1 cellular context compared by ENCODE assay signal in the genomic region with DNA sequence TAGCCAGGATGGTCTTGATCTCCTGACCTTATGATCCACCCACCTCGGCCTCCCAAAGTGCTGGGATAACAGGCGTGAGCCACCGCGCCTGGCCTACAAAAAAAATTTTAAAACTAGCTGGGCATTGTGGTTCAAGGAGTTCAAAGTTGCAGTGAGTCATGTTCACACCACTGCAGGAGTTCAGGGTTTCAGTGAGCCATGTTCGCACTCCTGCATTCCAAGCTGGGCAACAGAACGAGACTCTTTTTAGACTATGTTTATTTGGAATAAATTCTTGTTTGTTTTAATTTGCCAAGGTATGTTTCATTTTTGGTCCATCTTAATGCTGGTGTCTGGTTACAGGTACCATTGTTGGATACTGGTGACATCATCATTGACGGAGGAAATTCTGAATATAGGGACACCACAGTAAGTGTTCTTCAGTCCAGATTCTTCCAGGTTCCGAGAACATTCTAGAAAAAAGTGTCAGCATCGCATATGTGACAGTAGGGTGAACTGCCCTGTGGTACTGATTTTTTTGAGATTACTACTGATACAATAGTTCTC.
TF ChIP-seq lines count a peak whose summit lies in the region.

No MANE protein-coding gene starts in this region.

TF ChIP-seq in K562, 482 proteins besides CTCF, POLR2A, EP300 and RAD21:
- TF ChIP-seq DNMT1 (IDR thresholded peaks at IDR 0.05) (no peak), ARID2 (IDR thresholded peaks at IDR 0.05) (no peak), KLF16 (IDR thresholded peaks at IDR 0.05) (no peak), EGR1 (conservative IDR thresholded peaks at IDR 0.05) (0 out of 2 replicates have a peak, but pooled peaks have one; percentile 4), DIDO1 (tag; IDR thresholded peaks at IDR 0.05; ENCODE audit: low read depth) (no peak), NR1H2 (CRISPR knock-in tag; IDR thresholded peaks at IDR 0.05) (no peak), FOXK1 (CRISPR knock-in tag; IDR thresholded peaks at IDR 0.05; ENCODE audit: borderline replicate concordance) (no peak), PML (IDR thresholded peaks at IDR 0.05; ENCODE audit: low read length) (no peak), RBM39 (optimal IDR thresholded peaks at IDR 0.05; ENCODE audit: low read depth, low read length) (no peak), CBFA2T2 (conservative IDR thresholded peaks at IDR 0.05) (no peak)
- TF ChIP-seq, protein P1, sequence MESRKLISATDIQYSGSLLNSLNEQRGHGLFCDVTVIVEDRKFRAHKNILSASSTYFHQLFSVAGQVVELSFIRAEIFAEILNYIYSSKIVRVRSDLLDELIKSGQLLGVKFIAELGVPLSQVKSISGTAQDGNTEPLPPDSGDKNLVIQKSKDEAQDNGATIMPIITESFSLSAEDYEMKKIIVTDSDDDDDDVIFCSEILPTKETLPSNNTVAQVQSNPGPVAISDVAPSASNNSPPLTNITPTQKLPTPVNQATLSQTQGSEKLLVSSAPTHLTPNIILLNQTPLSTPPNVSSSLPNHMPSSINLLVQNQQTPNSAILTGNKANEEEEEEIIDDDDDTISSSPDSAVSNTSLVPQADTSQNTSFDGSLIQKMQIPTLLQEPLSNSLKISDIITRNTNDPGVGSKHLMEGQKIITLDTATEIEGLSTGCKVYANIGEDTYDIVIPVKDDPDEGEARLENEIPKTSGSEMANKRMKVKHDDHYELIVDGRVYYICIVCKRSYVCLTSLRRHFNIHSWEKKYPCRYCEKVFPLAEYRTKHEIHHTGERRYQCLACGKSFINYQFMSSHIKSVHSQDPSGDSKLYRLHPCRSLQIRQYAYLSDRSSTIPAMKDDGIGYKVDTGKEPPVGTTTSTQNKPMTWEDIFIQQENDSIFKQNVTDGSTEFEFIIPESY (CRISPR knock-in tag; IDR thresholded peaks at IDR 0.05), result peak; percentile 70
- TF ChIP-seq, protein P2, sequence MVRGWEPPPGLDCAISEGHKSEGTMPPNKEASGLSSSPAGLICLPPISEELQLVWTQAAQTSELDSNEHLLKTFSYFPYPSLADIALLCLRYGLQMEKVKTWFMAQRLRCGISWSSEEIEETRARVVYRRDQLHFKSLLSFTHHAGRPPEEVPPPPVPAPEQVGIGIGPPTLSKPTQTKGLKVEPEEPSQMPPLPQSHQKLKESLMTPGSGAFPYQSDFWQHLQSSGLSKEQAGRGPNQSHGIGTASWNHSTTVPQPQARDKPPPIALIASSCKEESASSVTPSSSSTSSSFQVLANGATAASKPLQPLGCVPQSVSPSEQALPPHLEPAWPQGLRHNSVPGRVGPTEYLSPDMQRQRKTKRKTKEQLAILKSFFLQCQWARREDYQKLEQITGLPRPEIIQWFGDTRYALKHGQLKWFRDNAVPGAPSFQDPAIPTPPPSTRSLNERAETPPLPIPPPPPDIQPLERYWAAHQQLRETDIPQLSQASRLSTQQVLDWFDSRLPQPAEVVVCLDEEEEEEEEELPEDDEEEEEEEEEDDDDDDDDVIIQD (CRISPR knock-in tag; IDR thresholded peaks at IDR 0.05), result no peak
- TF ChIP-seq, protein P3, sequence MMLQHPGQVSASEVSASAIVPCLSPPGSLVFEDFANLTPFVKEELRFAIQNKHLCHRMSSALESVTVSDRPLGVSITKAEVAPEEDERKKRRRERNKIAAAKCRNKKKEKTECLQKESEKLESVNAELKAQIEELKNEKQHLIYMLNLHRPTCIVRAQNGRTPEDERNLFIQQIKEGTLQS (IDR thresholded peaks at IDR 0.05), result peak; percentile 65
- TF ChIP-seq, protein P3 (CRISPR knock-in tag; conservative IDR thresholded peaks at IDR 0.05), result no peak
